20 cellular contexts compared by ENCODE assay signal in the genomic region with DNA sequence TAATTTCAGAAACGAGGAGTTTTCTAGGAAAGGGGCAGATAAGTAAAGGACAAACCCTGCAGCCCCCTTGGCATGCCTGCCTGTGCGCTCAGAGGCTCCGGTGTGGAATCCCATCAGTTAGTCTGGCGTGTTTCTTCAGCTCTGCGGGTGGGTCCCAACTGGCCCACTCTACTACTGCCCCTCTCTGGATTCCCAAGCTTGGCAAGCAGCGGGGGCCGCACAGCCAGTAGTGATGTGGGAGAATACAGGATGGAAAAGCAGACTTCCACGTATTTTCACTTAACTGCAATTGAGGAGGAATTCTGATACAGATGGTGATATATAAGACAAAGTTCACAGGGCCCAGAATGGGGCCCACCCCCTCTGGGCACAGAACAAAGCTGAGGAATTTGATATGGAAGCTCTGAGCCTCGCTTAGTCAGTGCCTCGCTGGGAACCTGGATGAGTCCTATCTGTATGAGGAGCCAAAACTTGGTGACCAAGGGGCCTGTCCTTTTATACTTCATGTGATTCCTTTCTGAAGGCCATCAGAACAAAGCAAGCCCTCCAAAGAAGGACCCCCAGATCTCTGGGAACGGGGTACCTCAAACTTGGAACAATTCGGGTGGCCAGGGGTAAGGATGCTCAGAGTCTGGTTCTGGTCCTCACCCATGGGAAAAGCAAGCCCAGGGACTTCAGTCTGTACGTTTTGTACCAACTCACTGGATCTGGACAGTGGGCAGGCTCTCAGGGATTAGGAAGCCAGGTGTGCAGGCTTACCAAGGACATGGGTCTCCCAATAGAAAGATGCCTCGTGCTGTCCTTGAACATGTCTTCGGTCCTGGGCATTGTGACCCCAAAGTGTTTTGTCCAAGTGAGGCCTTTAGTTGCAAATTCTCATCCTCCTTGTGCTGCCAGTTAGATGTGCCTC. TPM values are rescaled to one million over a fixed set of nuclear protein-coding genes. Genes with fewer than 3 reads are reported as not detected.
DNase-seq lines count a peak whose midpoint lies in the region; ATAC-seq and TF ChIP-seq lines count a peak whose summit lies in the region.
"Had no signal": no experiment of that assay in that cellular context is flagged by ENCODE, and none has a peak within 500 bp of the region (broad histone marks: within the 10 kb centered on the region; RNA-seq: fewer than 3 reads in every experiment).

No MANE protein-coding gene starts in this region.

- H3K9me3 Mint-ChIP-seq in CD4-positive, alpha-beta T cell = no peaks in the 10 kb centered on the region
- H3K9me3 Mint-ChIP-seq in IgD-negative memory B cell = no peaks in the 10 kb centered on the region
- H3K9me3 Mint-ChIP-seq: central memory CD8-positive, alpha-beta T cell had no signal

- CTCF ChIA-PET in CD4-positive, alpha-beta T cell (lab: Charles Lee) = interaction anchor here (0.9 kb wide), 1 partner anchor 51 kb away, joined by 6 read pairs; no protein-coding TSS in a partner anchor

- intact Hi-C loops in CD4-positive, alpha-beta T cell (cut with DNase I, micrococcal nuclease) = loop anchor here (2.0 to 5.0 kb wide), 2 partner anchors 259 to 260 kb away; no protein-coding TSS in a partner anchor

- peak overlapping the region; percentile 42 for H3K27ac Mint-ChIP-seq in CD4-positive, alpha-beta T cell
- H3K27ac Mint-ChIP-seq in IgD-negative memory B cell = peak overlapping the region in 2 of 3 donors; percentile 35 to 83

- H2BK12ac ChIP-seq in trophoblast cell (ENCODE audit: low read length) = no peak overlapping the region

- no peak overlapping the region for H3K4me2 ChIP-seq in trophoblast cell (ENCODE audit: low read length)
- H3K4me2 ChIP-seq: KMS-11, smooth muscle cell had no signal

- H3K4me1 ChIP-seq in trophoblast cell (ENCODE audit: control insufficient read depth in 1 of 2, insufficient read depth in 2 of 2, low read length in 2 of 2) = peaks cover 4 to 14% of the 10 kb centered on the region in 2 experiments

- WGBS in trophoblast cell (ENCODE audit: extremely low coverage, insufficient coverage, insufficient read length) = no CpG with 5 or more reads among the region's 15 CpGs

- no peaks in the 10 kb centered on the region for H3K9me3 ChIP-seq in CD4-positive, alpha-beta T cell (ENCODE audit: control insufficient read depth, low read length)
- peaks cover 2% of the 10 kb centered on the region for H3K9me3 ChIP-seq in trophoblast cell (ENCODE audit: insufficient read depth, low read depth, low read length)
- H3K9me3 ChIP-seq: heart left ventricle had no signal

- no peak overlapping the region for H2AFZ ChIP-seq in trophoblast cell (ENCODE audit: insufficient read depth, low read length, poor library complexity)

- H2AK5ac ChIP-seq in trophoblast cell (ENCODE audit: low read length) = no peak overlapping the region

- no peak for ATAC-seq in CD4-positive, alpha-beta T cell (ENCODE audit: poor library complexity)
- ATAC-seq in HG02885 (IDR thresholded peaks at IDR 0.05; ENCODE audit: poor library complexity, unreplicated experiment) = no peak
- ATAC-seq: heart left ventricle had no signal

- H3K4me1 Mint-ChIP-seq in CD4-positive, alpha-beta T cell (ENCODE audit: low read depth) = no peaks in the 10 kb centered on the region
- H3K4me1 Mint-ChIP-seq in IgD-negative memory B cell = peaks cover 4 to 9% (median 8%) of the 10 kb centered on the region in 3 donors

- no peak overlapping the region for H3K18ac ChIP-seq in trophoblast cell (ENCODE audit: low read length)

- H3K14ac ChIP-seq in trophoblast cell (ENCODE audit: low read length) = no peak overlapping the region

- H4K8ac ChIP-seq in trophoblast cell (ENCODE audit: low read depth, low read length) = no peak overlapping the region

- H3K27me3 ChIP-seq in CD4-positive, alpha-beta T cell (ENCODE audit: control insufficient read depth, insufficient read depth, low read length) = no peaks in the 10 kb centered on the region
- no peaks in the 10 kb centered on the region for H3K27me3 ChIP-seq in trophoblast cell (ENCODE audit: insufficient read depth, low read length)
- H3K27me3 ChIP-seq: heart left ventricle had no signal

- peak overlapping the region; percentile 64 for H2BK120ac ChIP-seq in trophoblast cell (ENCODE audit: insufficient read depth, low read length, poor library complexity)

- H4K91ac ChIP-seq in trophoblast cell (ENCODE audit: low read depth, low read length) = peak overlapping the region; percentile 75

- peaks cover 41% of the 10 kb centered on the region for H3K36me3 Mint-ChIP-seq in CD4-positive, alpha-beta T cell (ENCODE audit: low read depth)
- H3K36me3 Mint-ChIP-seq in IgD-negative memory B cell = no peaks in the 10 kb centered on the region

- peak overlapping the region; percentile 42 for H2BK5ac ChIP-seq in trophoblast cell (ENCODE audit: low read depth, low read length, poor library complexity)

- H3K23ac ChIP-seq in trophoblast cell (ENCODE audit: low read length) = no peak overlapping the region

- no peak overlapping the region for H3K4ac ChIP-seq in trophoblast cell (ENCODE audit: low read depth, low read length)

- peaks cover 14 to 15% of the 10 kb centered on the region in 2 experiments for H3K36me3 ChIP-seq in trophoblast cell (ENCODE audit: control insufficient read depth in 1 of 2, insufficient read depth in 2 of 2, low read length in 2 of 2)

- H3K27me3 Mint-ChIP-seq in CD4-positive, alpha-beta T cell = no peaks in the 10 kb centered on the region
- no peaks in the 10 kb centered on the region for H3K27me3 Mint-ChIP-seq in IgD-negative memory B cell
- H3K27me3 Mint-ChIP-seq: central memory CD8-positive, alpha-beta T cell had no signal

- H4K12ac ChIP-seq in trophoblast cell (ENCODE audit: low read depth, low read length) = no peak overlapping the region

- H3K79me1 ChIP-seq in trophoblast cell (ENCODE audit: low read length) = peaks cover 6% of the 10 kb centered on the region

- H3K79me2 ChIP-seq in trophoblast cell (ENCODE audit: control insufficient read depth, insufficient read depth, low read length, poor library complexity) = peaks cover 2% of the 10 kb centered on the region

- no peak for TF ChIP-seq CTCF in CD4-positive, alpha-beta T cell (IDR thresholded peaks at IDR 0.05)

- H3K9ac ChIP-seq in trophoblast cell (ENCODE audit: low read length) = no peak overlapping the region
- H3K9ac ChIP-seq: KMS-11 had no signal

- H3K4me3 Mint-ChIP-seq in CD4-positive, alpha-beta T cell = no peak overlapping the region
- H3K4me3 Mint-ChIP-seq in IgD-negative memory B cell = no peak overlapping the region
- H3K4me3 Mint-ChIP-seq: central memory CD8-positive, alpha-beta T cell had no signal

- no peak for DNase-seq in CD4-positive, alpha-beta T cell
- DNase-seq in fibroblast of gingiva (ENCODE audit: low read depth) (peak; percentile 38), trophoblast cell (no peak), medulla oblongata (ENCODE audit: extremely low spot score) (no peak), AG08395 (ENCODE audit: low spot score) (no peak)
- DNase-seq in central memory CD4-positive, alpha-beta T cell = no peak
- DNase-seq: activated CD4-positive, alpha-beta T cell treated with anti-CD3 and anti-CD28 coated beads for 48 hours; activated naive CD4-positive, alpha-beta T cell treated with anti-CD3 and anti-CD28 coated beads, Interleukin-2, amount 50 U/mL, for 16 hours; GOT3; heart left ventricle; mammary epithelial cell; NCI-H1417 treated with DMSO at 0.1 percent for 48 hours; NCI-H2107; NCI-H510A had no signal

- H3K27ac ChIP-seq in CD4-positive, alpha-beta T cell (ENCODE audit: low read depth, low read length) = no peak overlapping the region
- H3K27ac ChIP-seq in trophoblast cell (ENCODE audit: low read depth, low read length) = no peak overlapping the region
- H3K27ac ChIP-seq: C4-2B, heart left ventricle, KMS-11 had no signal

- POLR2A ChIA-PET in CD4-positive, alpha-beta T cell (lab: Charles Lee) = interaction anchor here (0.7 kb wide), 1 partner anchor 258 kb away, joined by 3 read pairs; no protein-coding TSS in a partner anchor

- H3K4me3 ChIP-seq in trophoblast cell (ENCODE audit: low read depth, low read length) = no peak overlapping the region
- H3K4me3 ChIP-seq: heart left ventricle, smooth muscle cell had no signal

RNA-seq across cellular contexts. Expression of gene RELT, which starts 26.0 kb away (rescaled TPM):
- total RNA-seq in CD4-positive, alpha-beta T cell = 100 to 1,000 TPM; 107 to 114 TPM
- polyA plus RNA-seq in IgD-negative memory B cell = 29.9 TPM
- polyA plus RNA-seq in trophoblast cell (2013) = 24.5 and 27.6 TPM in 2 replicates
